In the genomic region with DNA sequence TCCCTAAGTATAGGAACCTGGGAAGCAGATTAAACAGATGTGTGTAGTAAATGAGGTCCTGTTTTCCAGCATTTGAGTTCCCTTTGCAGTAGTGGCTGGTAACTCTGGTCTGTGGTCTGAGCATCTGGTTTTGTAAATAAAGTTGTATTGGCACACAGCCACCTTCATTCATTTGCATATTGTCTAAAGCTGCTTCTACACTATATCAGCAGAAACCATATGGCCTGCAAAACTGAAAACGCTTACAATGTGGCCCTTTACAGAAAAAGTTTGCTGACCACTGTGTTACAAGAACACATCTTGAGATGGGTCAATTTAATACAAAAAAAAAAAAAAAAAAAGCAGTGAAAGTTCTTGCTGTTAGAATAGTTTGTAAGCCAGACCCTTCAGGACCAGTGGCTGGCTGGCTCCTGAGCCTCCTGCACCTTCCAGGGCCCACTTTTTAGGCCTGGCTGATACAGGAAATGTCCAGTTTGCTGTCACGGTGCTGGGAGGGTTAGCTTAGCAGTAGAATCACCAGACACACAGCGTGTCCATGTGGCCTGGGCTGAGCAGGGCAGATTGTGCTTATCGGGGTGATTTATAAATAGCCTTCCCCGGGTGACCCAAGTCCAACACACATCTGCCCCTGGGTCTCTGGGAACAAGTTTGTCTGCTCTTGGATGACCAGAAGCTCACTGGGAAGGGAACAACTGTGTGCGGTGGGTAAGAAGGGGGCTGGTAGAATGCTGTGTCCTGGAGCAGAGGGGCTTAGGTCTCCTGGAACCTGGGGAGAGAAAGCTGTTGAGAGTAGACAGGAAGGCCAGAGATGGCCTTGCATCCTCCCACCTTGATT, we compare ENCODE assay signal across 12 cellular contexts. TPM values are rescaled to one million over a fixed set of nuclear protein-coding genes. Genes with fewer than 3 reads are reported as not detected.
DNase-seq lines count a peak whose midpoint lies in the region; ATAC-seq, FAIRE-seq and TF ChIP-seq lines count a peak whose summit lies in the region.
"Had no signal": no experiment of that assay in that cellular context is flagged by ENCODE, and none has a peak within 500 bp of the region (broad histone marks: within the 10 kb centered on the region; RNA-seq: fewer than 3 reads in every experiment).

No MANE protein-coding gene starts in this region.

- no peak overlapping the region for H4K5ac ChIP-seq in mesendoderm (ENCODE audit: low read length)

- H2BK120ac ChIP-seq in mesendoderm (ENCODE audit: low read depth, low read length): no peak overlapping the region

- no peak for TF ChIP-seq CTCF in DOHH2 (IDR thresholded peaks at IDR 0.05; ENCODE audit: low read depth, low read length, poor library complexity, severe bottlenecking)
- no peak for TF ChIP-seq CTCF in osteocyte (IDR thresholded peaks at IDR 0.05)

- H3K4ac ChIP-seq in mesendoderm (ENCODE audit: low read depth, low read length): no peak overlapping the region

- DNase-seq in Right ventricle myocardium inferior (ENCODE audit: missing footprints): no peak
- no peak for DNase-seq in osteocyte (ENCODE audit: extremely low spot score, unreplicated experiment)
- DNase-seq in GM12892 (ENCODE audit: insufficient read length): no peak
- no peak for DNase-seq in mesendoderm
- DNase-seq: NCI-H524 had no signal

- H3K27me3 Mint-ChIP-seq in osteocyte (ENCODE audit: unreplicated experiment): peaks cover 12% of the 10 kb centered on the region

- H3K56ac ChIP-seq in mesendoderm (ENCODE audit: low read length): no peak overlapping the region

- H2BK15ac ChIP-seq in mesendoderm (replicated peaks; ENCODE audit: low read depth): no peak overlapping the region

- no peak overlapping the region for H3K9ac ChIP-seq in mesendoderm (ENCODE audit: low read length)

- H3K4me3 ChIP-seq in DOHH2 (ENCODE audit: low read length) (peak overlapping the region; percentile 20; the same call in 1 of the 2 replicates), mesendoderm (ENCODE audit: low read length) (no peak overlapping the region)
- H3K4me3 ChIP-seq: GM23338 had no signal

- no peak for FAIRE-seq in GM12892 (lab: Jason Lieb, UNC)
- FAIRE-seq: endometrium had no signal

- H3K23ac ChIP-seq in mesendoderm (ENCODE audit: low read length): no peak overlapping the region

- H3K27me3 ChIP-seq in DOHH2 (ENCODE audit: control insufficient read depth, low read length): peaks cover 2% of the 10 kb centered on the region; the same call in 1 of the 2 replicates
- H3K27me3 ChIP-seq in mesendoderm (ENCODE audit: insufficient read depth, low read length, poor library complexity): no peaks in the 10 kb centered on the region

- H3K4me3 Mint-ChIP-seq in osteocyte (ENCODE audit: unreplicated experiment): no peak overlapping the region
- H3K4me3 Mint-ChIP-seq: GM23338 had no signal

- H3K36me3 ChIP-seq in DOHH2 (ENCODE audit: control insufficient read depth, low read length): no peaks in the 10 kb centered on the region
- no peaks in the 10 kb centered on the region for H3K36me3 ChIP-seq in mesendoderm (ENCODE audit: control insufficient read depth, insufficient read depth, low read length)

- no peaks in the 10 kb centered on the region for H3K9me3 Mint-ChIP-seq in osteocyte (ENCODE audit: unreplicated experiment)
- H3K9me3 Mint-ChIP-seq: GM23338 had no signal

- H2AK5ac ChIP-seq in mesendoderm (ENCODE audit: low read length): no peak overlapping the region

- H3K18ac ChIP-seq in mesendoderm (ENCODE audit: low read length): no peak overlapping the region

- peak overlapping the region; percentile 42 for H3K4me2 ChIP-seq in DOHH2 (ENCODE audit: low read length)
- no peak overlapping the region for H3K4me2 ChIP-seq in mesendoderm (ENCODE audit: low read length)
- H3K4me2 ChIP-seq: GM23338 had no signal

- no peak overlapping the region for H4K8ac ChIP-seq in mesendoderm (ENCODE audit: low read depth, low read length)

- no peaks in the 10 kb centered on the region for H3K9me3 ChIP-seq in DOHH2 (ENCODE audit: control insufficient read depth, insufficient read depth, low read length)

- H3K27ac ChIP-seq in DOHH2 (ENCODE audit: low read depth, low read length) (no peak overlapping the region), mesendoderm (ENCODE audit: low read depth, low read length) (no peak overlapping the region)
- H3K27ac ChIP-seq: C4-2B had no signal

- no peaks in the 10 kb centered on the region for H3K9me2 ChIP-seq in DOHH2 (replicated peaks; ENCODE audit: control insufficient read depth, low read length)

- no peaks in the 10 kb centered on the region for H3K79me1 ChIP-seq in mesendoderm (ENCODE audit: low read length)

- no peak overlapping the region for H2BK5ac ChIP-seq in mesendoderm (ENCODE audit: low read length)

- no peak for TF ChIP-seq POLR2A in GM12892 (IDR thresholded peaks at IDR 0.05; ENCODE audit: low read depth, low read length)

- no peaks in the 10 kb centered on the region for H4K20me1 ChIP-seq in DOHH2 (ENCODE audit: control insufficient read depth, insufficient read depth, low read depth, low read length)

- no peak overlapping the region for H3K27ac Mint-ChIP-seq in osteocyte (ENCODE audit: unreplicated experiment)
- H3K27ac Mint-ChIP-seq: GM23338 had no signal

- H3K79me2 ChIP-seq in DOHH2 (ENCODE audit: control insufficient read depth, low read length): no peaks in the 10 kb centered on the region
- H3K79me2 ChIP-seq in mesendoderm (ENCODE audit: control insufficient read depth, insufficient read depth, low read length): no peaks in the 10 kb centered on the region

- no peaks in the 10 kb centered on the region for H3K36me3 Mint-ChIP-seq in osteocyte (ENCODE audit: unreplicated experiment)

- ATAC-seq in GM21529 (IDR thresholded peaks at IDR 0.05; ENCODE audit: unreplicated experiment) (peak; percentile 76), HG03565 (IDR thresholded peaks at IDR 0.05; ENCODE audit: unreplicated experiment) (peak; percentile 60), Right ventricle myocardium inferior (peak; percentile 77), GM21717 (IDR thresholded peaks at IDR 0.05; ENCODE audit: unreplicated experiment) (no peak)
- ATAC-seq: GM23338 had no signal

- intact Hi-C loops in Right ventricle myocardium inferior (cut with DNase I): loop anchor here (2.0 to 5.0 kb wide), 2 partner anchors 22 to 62 kb away; no protein-coding TSS in a partner anchor

- H3K4me1 Mint-ChIP-seq in osteocyte (ENCODE audit: unreplicated experiment): peaks cover 12% of the 10 kb centered on the region

- no peaks in the 10 kb centered on the region for H3F3A ChIP-seq in DOHH2 (ENCODE audit: control insufficient read depth, insufficient read depth)

- H3K4me1 ChIP-seq in DOHH2 (ENCODE audit: control insufficient read depth, low read length) (peaks cover 19% of the 10 kb centered on the region), mesendoderm (ENCODE audit: control insufficient read depth, low read depth, low read length) (peaks cover 8% of the 10 kb centered on the region)

- no CpG with 5 or more reads among the region's 6 CpGs for WGBS in mesendoderm (ENCODE audit: extremely low coverage, insufficient coverage, low lambda C conversion rate)

RNA-seq across cellular contexts. Expression of a gene that starts 1.4 kb away (rescaled TPM):
- 108 TPM for total RNA-seq in Right ventricle myocardium inferior
- not detected in 2 replicates for total RNA-seq in osteocyte
- not detected for polyA plus RNA-seq in GM12892 (2012; ENCODE audit: missing spikeins)
- not detected for polyA plus RNA-seq in mesendoderm (2013, experiment 1 of 2)
- polyA plus RNA-seq in mesendoderm (2013, experiment 2 of 2): 0.01 TPM
- total RNA-seq: GM23338 had no signal
- polyA plus RNA-seq: GM23338 had no signal

Comparison
In these comparisons a context has a peak if more than half of its experiments do, and no peak if none do; other contexts are left out.
1. RNA of a gene that starts 1.4 kb away (total RNA-seq): 108 TPM in Right ventricle myocardium inferior (single experiment); not detected in osteocyte; every median in the first group is over 100 times any median in the second.